In genomic region chr2:204177977-204178522, GRCh38 we compare ENCODE assay signal across 8 cellular contexts.
DNase-seq lines count a peak whose midpoint lies in the region; ATAC-seq and TF ChIP-seq lines count a peak whose summit lies in the region.

No MANE protein-coding gene starts in this region.

- no peaks in the 10 kb centered on the region for H3K27me3 ChIP-seq in psoas muscle (ENCODE audit: insufficient read depth in 3 of 3, low read length in 2 of 3)

- ATAC-seq in GM21723 (IDR thresholded peaks at IDR 0.05; ENCODE audit: unreplicated experiment) = peak; percentile 83
- no peak for ATAC-seq in psoas muscle
- no peak for ATAC-seq in HG02571 (IDR thresholded peaks at IDR 0.05; ENCODE audit: unreplicated experiment)

- no peaks in the 10 kb centered on the region for H3K36me3 ChIP-seq in psoas muscle (ENCODE audit: insufficient read depth in 1 of 2, low read depth in 1 of 2)

- TF ChIP-seq CTCF in fibroblast of the aortic adventitia (IDR thresholded peaks at IDR 0.05; ENCODE audit: insufficient read depth, low read length) (peak; percentile 46), psoas muscle (IDR thresholded peaks at IDR 0.05) (peak; percentile 33)

- H3K9me3 ChIP-seq in psoas muscle = no peaks in the 10 kb centered on the region

- DNase-seq in ELF-1 (ENCODE audit: low read depth, low spot score) (peak; percentile 70), NAMALWA (ENCODE audit: low spot score) (peak; percentile 63), fibroblast of the aortic adventitia (ENCODE audit: low read depth) (peak; percentile 16), psoas muscle (peak; percentile 41 to 61), NCI-H2171 treated with DMSO at 0.1 percent for 48 hours (lab: John Stamatoyannopoulos, UW) (no peak)
- peak; percentile 70 for DNase-seq in activated CD8-positive, alpha-beta memory T cell treated with anti-CD3 and anti-CD28 coated beads, Interleukin-2, amount 50 U/mL, for 4 hours

- no peak overlapping the region for H3K4me3 ChIP-seq in fibroblast of the aortic adventitia (ENCODE audit: low read depth, low read length)
- H3K4me3 ChIP-seq in psoas muscle = no peak overlapping the region

- intact Hi-C loops in psoas muscle (cut with DNase I) = no loop called here

- H3K4me1 ChIP-seq in psoas muscle = no peaks in the 10 kb centered on the region

- WGBS in psoas muscle, 3 donors = 64 to 65% (median 65%) methylated on average over 3 of the region's 3 CpGs

- no peak overlapping the region for H3K27ac ChIP-seq in psoas muscle
